ENCODE assay signal across 22 cellular contexts in the genomic region with DNA sequence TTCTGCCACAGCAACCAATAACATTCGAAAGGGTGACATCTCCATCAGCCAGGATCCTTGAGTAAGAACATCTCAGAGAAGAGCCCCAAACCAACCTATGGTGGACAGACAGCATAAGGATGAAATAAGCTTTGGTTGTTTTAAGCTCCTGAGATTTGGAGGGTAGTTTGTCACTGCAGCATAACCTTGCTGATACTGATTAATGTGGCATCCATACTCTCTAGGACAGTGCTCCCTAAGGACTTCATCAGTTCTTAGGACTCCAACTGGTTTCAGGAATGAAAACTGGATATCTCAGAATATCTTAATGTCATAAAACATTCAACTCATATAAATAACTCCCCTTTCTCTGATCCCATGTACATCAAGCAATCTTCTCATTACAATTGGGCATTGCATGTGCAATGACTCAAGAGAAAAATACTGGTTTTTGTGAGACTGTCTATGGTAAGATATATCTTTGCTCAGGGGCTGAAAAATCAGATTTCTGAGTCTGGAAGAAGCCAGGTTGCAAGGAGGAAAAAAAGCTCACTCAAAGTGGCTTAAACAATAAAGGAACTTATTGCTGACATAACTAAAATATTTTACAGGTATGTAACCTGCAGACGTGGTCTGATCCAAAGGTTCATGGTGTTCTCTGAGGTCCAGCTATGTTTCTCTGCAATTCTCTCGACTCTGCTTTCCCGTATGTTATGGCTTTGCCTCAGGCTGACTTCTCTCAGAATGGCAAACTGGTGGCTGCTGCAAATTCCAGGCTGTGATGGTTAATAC.
"Had no signal": no experiment of that assay in that cellular context is flagged by ENCODE, and none has a peak within 500 bp of the region (broad histone marks: within the 10 kb centered on the region; RNA-seq: fewer than 3 reads in every experiment).

No MANE protein-coding gene starts in this region.

- H3K27ac Mint-ChIP-seq: activated naive CD8-positive, alpha-beta T cell; activated T-cell treated with anti-CD3 and anti-CD28 coated beads, Interleukin-2, amount 50 U/mL, for 24 hours; activated T-helper 17 cell treated with anti-CD3 and anti-CD28 coated beads, Interleukin-2, amount 50 U/mL, for 72 hours; effector memory CD8-positive, alpha-beta T cell; progenitor cell of endocrine pancreas had no signal

- H3K27ac ChIP-seq: colonic mucosa, dorsolateral prefrontal cortex, esophagus squamous epithelium, heart left ventricle, thoracic aorta, upper lobe of left lung had no signal

- H3K27me3 Mint-ChIP-seq: activated T-helper 17 cell treated with anti-CD3 and anti-CD28 coated beads, Interleukin-2, amount 50 U/mL, for 72 hours; progenitor cell of endocrine pancreas had no signal

- H3K9me3 Mint-ChIP-seq: activated T-helper 17 cell treated with anti-CD3 and anti-CD28 coated beads, Interleukin-2, amount 50 U/mL, for 72 hours; effector memory CD8-positive, alpha-beta T cell had no signal

- FAIRE-seq: bronchial epithelial cell had no signal

- ATAC-seq: activated T-helper 17 cell treated with anti-CD3 and anti-CD28 coated beads, Interleukin-2, amount 50 U/mL, for 72 hours; effector memory CD8-positive, alpha-beta T cell; heart left ventricle; left colon had no signal

- H3K4me1 ChIP-seq: colonic mucosa, esophagus squamous epithelium, heart left ventricle, upper lobe of left lung had no signal

- H3K36me3 ChIP-seq: colonic mucosa, esophagus squamous epithelium, heart left ventricle, thoracic aorta, upper lobe of left lung had no signal

- H3K4me1 Mint-ChIP-seq: activated T-helper 17 cell treated with anti-CD3 and anti-CD28 coated beads, Interleukin-2, amount 50 U/mL, for 72 hours had no signal

- H3K27me3 ChIP-seq: colonic mucosa, dorsolateral prefrontal cortex, esophagus squamous epithelium, heart left ventricle, upper lobe of left lung had no signal

- H3K4me3 Mint-ChIP-seq: activated naive CD8-positive, alpha-beta T cell; activated T-cell treated with anti-CD3 and anti-CD28 coated beads, Interleukin-2, amount 50 U/mL, for 24 hours; activated T-helper 17 cell treated with anti-CD3 and anti-CD28 coated beads, Interleukin-2, amount 50 U/mL, for 72 hours; effector memory CD8-positive, alpha-beta T cell had no signal

- H3K9me3 ChIP-seq: colonic mucosa, esophagus squamous epithelium, thoracic aorta, upper lobe of left lung had no signal

- H3K36me3 Mint-ChIP-seq: activated naive CD8-positive, alpha-beta T cell had no signal

- DNase-seq: activated CD8-positive, alpha-beta memory T cell treated with anti-CD3 and anti-CD28 coated beads for 24 hours; activated CD8-positive, alpha-beta memory T cell treated with anti-CD3 and anti-CD28 coated beads, Interleukin-2, amount 50 U/mL, for 4 hours; activated T-cell treated with anti-CD3 and anti-CD28 coated beads, Interleukin-2, amount 50 U/mL, for 24 hours; colonic mucosa; dorsolateral prefrontal cortex; effector memory CD8-positive, alpha-beta T cell; esophagus squamous epithelium; heart left ventricle; islet precursor cell; left colon; occipital lobe; retina; stimulated activated CD4-positive, alpha-beta T cell treated with anti-CD3 and anti-CD28 coated beads, Interleukin-4, amount 100 ng/mL, for 24 hours; stimulated activated naive CD4-positive, alpha-beta T cell treated with Interleukin-2 at 50 U/mL for 16 hours; T-helper 1 cell; T-helper 9 cell; upper lobe of left lung had no signal

- H3K4me3 ChIP-seq: colonic mucosa, dorsolateral prefrontal cortex, esophagus squamous epithelium, heart left ventricle, thoracic aorta, upper lobe of left lung had no signal
